Comparison of ENCODE assay signal across 1 cellular context in genomic region chr7:149239345-149240143, GRCh38.
TF ChIP-seq lines count a peak whose summit lies in the region.

Gene ZNF212, plus strand, starts transcription at chr7:149239651. Its CDS starts 128 bp downstream, at chr7:149239779.

TF ChIP-seq in WTC11, 78 proteins besides CTCF, POLR2A, EP300 and RAD21 (continued from another document and continues in another):
- TF ChIP-seq, protein P1, sequence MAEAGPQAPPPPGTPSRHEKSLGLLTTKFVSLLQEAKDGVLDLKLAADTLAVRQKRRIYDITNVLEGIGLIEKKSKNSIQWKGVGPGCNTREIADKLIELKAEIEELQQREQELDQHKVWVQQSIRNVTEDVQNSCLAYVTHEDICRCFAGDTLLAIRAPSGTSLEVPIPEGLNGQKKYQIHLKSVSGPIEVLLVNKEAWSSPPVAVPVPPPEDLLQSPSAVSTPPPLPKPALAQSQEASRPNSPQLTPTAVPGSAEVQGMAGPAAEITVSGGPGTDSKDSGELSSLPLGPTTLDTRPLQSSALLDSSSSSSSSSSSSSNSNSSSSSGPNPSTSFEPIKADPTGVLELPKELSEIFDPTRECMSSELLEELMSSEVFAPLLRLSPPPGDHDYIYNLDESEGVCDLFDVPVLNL (CRISPR knock-in tag; IDR thresholded peaks at IDR 0.05; ENCODE audit: borderline replicate concordance, low read depth): no peak
- TF ChIP-seq STAT6 (CRISPR knock-in tag; conservative IDR thresholded peaks at IDR 0.05; ENCODE audit: low read depth) (no peak), ZNF219 (CRISPR knock-in tag; IDR thresholded peaks at IDR 0.05; ENCODE audit: borderline replicate concordance) (no peak), IRF2 (CRISPR knock-in tag; IDR thresholded peaks at IDR 0.05; ENCODE audit: borderline replicate concordance, low read depth) (no peak), PRRX2 (CRISPR knock-in tag; IDR thresholded peaks at IDR 0.05) (no peak), ZNF317 (CRISPR knock-in tag; IDR thresholded peaks at IDR 0.05; ENCODE audit: borderline replicate concordance, low read depth) (no peak), GABPB1 (CRISPR knock-in tag; IDR thresholded peaks at IDR 0.05) (peak; percentile 71), FOXJ3 (CRISPR knock-in tag; IDR thresholded peaks at IDR 0.05; ENCODE audit: borderline replicate concordance) (no peak), E2F5 (CRISPR knock-in tag; IDR thresholded peaks at IDR 0.05) (peak; percentile 84), CDX4 (CRISPR knock-in tag; IDR thresholded peaks at IDR 0.05; ENCODE audit: borderline replicate concordance) (no peak), ZBTB21 (CRISPR knock-in tag; IDR thresholded peaks at IDR 0.05; ENCODE audit: borderline replicate concordance) (no peak), ZNF396 (CRISPR knock-in tag; IDR thresholded peaks at IDR 0.05; ENCODE audit: borderline replicate concordance) (no peak), TEAD4 (CRISPR knock-in tag; IDR thresholded peaks at IDR 0.05) (no peak), ARID4B (CRISPR knock-in tag; IDR thresholded peaks at IDR 0.05; ENCODE audit: borderline replicate concordance) (peak; percentile 34; the same call in 1 of the 2 replicates), CREM (CRISPR knock-in tag; IDR thresholded peaks at IDR 0.05) (peak; percentile 74; the same call in 1 of the 2 replicates), NFE2L1 (CRISPR knock-in tag; IDR thresholded peaks at IDR 0.05) (0 out of 2 replicates have a peak, but pooled peaks have one; percentile 60), SMAD3 (CRISPR knock-in tag; IDR thresholded peaks at IDR 0.05; ENCODE audit: borderline replicate concordance) (peak; percentile 79; the same call in 1 of the 2 replicates), GTF2I (CRISPR knock-in tag; conservative IDR thresholded peaks at IDR 0.05) (no peak), MYBL2 (CRISPR knock-in tag; IDR thresholded peaks at IDR 0.05) (peak; percentile 91), NFATC4 (CRISPR knock-in tag; IDR thresholded peaks at IDR 0.05) (no peak), TCF7 (CRISPR knock-in tag; IDR thresholded peaks at IDR 0.05; ENCODE audit: low read depth) (no peak), ZMAT4 (CRISPR knock-in tag; IDR thresholded peaks at IDR 0.05) (no peak), CREB1 (CRISPR knock-in tag; IDR thresholded peaks at IDR 0.05) (no peak), HMGXB4 (CRISPR knock-in tag; IDR thresholded peaks at IDR 0.05) (peak; percentile 94), JUN (CRISPR knock-in tag; IDR thresholded peaks at IDR 0.05) (no peak)
- TF ChIP-seq, protein P2, sequence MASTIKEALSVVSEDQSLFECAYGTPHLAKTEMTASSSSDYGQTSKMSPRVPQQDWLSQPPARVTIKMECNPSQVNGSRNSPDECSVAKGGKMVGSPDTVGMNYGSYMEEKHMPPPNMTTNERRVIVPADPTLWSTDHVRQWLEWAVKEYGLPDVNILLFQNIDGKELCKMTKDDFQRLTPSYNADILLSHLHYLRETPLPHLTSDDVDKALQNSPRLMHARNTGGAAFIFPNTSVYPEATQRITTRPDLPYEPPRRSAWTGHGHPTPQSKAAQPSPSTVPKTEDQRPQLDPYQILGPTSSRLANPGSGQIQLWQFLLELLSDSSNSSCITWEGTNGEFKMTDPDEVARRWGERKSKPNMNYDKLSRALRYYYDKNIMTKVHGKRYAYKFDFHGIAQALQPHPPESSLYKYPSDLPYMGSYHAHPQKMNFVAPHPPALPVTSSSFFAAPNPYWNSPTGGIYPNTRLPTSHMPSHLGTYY (CRISPR knock-in tag; IDR thresholded peaks at IDR 0.05): no peak
- TF ChIP-seq, protein P3, sequence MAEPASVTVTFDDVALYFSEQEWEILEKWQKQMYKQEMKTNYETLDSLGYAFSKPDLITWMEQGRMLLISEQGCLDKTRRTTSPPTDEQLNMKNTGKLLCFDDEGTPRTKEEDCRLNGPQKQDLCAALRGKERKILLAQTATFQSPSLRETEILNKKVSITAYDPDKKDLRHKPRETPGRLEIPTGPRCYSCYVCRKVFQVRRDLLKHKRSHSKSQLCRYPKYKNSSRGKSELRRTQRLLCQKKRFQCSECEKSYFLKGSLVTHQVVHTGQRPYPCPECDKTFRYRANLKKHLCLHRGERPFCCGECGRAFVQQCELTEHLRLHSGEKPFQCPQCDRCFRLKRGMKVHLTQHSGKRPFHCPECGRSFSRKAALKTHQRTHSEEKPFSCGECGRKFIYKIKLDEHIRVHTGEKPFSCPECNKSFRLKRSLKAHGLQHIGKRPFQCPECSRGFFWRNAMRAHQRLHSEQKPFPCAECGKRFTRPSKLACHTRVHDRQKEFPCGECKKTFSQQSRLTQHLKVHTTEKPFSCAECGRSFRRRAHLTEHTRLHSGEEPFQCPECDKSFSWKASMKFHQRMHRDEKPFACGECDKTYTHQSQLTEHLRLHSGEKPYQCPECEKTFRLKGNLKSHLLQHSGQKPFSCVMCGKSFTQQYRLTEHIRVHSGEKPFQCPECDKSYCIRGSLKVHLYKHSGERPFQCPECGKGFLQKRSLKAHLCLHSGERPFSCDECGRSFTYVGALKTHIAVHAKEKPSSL (CRISPR knock-in tag; conservative IDR thresholded peaks at IDR 0.05): no peak
- TF ChIP-seq, protein P4, sequence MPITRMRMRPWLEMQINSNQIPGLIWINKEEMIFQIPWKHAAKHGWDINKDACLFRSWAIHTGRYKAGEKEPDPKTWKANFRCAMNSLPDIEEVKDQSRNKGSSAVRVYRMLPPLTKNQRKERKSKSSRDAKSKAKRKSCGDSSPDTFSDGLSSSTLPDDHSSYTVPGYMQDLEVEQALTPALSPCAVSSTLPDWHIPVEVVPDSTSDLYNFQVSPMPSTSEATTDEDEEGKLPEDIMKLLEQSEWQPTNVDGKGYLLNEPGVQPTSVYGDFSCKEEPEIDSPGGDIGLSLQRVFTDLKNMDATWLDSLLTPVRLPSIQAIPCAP (CRISPR knock-in tag; IDR thresholded peaks at IDR 0.05): no peak
- TF ChIP-seq, protein P5, sequence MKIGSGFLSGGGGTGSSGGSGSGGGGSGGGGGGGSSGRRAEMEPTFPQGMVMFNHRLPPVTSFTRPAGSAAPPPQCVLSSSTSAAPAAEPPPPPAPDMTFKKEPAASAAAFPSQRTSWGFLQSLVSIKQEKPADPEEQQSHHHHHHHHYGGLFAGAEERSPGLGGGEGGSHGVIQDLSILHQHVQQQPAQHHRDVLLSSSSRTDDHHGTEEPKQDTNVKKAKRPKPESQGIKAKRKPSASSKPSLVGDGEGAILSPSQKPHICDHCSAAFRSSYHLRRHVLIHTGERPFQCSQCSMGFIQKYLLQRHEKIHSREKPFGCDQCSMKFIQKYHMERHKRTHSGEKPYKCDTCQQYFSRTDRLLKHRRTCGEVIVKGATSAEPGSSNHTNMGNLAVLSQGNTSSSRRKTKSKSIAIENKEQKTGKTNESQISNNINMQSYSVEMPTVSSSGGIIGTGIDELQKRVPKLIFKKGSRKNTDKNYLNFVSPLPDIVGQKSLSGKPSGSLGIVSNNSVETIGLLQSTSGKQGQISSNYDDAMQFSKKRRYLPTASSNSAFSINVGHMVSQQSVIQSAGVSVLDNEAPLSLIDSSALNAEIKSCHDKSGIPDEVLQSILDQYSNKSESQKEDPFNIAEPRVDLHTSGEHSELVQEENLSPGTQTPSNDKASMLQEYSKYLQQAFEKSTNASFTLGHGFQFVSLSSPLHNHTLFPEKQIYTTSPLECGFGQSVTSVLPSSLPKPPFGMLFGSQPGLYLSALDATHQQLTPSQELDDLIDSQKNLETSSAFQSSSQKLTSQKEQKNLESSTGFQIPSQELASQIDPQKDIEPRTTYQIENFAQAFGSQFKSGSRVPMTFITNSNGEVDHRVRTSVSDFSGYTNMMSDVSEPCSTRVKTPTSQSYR (CRISPR knock-in tag; IDR thresholded peaks at IDR 0.05): no peak
- TF ChIP-seq, protein P6, sequence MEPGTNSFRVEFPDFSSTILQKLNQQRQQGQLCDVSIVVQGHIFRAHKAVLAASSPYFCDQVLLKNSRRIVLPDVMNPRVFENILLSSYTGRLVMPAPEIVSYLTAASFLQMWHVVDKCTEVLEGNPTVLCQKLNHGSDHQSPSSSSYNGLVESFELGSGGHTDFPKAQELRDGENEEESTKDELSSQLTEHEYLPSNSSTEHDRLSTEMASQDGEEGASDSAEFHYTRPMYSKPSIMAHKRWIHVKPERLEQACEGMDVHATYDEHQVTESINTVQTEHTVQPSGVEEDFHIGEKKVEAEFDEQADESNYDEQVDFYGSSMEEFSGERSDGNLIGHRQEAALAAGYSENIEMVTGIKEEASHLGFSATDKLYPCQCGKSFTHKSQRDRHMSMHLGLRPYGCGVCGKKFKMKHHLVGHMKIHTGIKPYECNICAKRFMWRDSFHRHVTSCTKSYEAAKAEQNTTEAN (CRISPR knock-in tag; IDR thresholded peaks at IDR 0.05): peak; percentile 81; the same call in 1 of the 2 replicates
